1 cellular context compared by ENCODE assay signal in the genomic region with DNA sequence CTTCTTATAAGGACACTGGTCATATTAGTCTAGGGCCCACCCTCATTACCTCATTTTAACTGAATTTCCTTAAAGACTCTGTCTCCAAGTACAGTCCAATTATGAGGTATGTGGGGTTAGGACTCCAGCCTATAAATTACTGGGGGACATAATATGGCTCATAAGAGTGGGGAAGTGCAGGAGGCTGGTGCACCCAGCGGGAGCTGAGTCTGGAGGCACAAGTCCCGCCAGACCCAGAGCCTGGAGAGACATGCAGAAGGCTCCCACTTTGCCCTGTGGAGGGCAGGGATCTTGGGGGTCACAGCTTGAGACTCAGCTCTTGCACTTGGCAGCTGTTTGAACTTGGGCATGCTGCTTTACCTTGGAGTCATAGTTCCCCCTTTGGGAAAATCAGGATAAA.
TF ChIP-seq lines count a peak whose summit lies in the region.

No MANE protein-coding gene starts in this region.

TF ChIP-seq in HEK293, 187 proteins besides CTCF, POLR2A, EP300 and RAD21 (continued from another document):
- TF ChIP-seq, protein P1, sequence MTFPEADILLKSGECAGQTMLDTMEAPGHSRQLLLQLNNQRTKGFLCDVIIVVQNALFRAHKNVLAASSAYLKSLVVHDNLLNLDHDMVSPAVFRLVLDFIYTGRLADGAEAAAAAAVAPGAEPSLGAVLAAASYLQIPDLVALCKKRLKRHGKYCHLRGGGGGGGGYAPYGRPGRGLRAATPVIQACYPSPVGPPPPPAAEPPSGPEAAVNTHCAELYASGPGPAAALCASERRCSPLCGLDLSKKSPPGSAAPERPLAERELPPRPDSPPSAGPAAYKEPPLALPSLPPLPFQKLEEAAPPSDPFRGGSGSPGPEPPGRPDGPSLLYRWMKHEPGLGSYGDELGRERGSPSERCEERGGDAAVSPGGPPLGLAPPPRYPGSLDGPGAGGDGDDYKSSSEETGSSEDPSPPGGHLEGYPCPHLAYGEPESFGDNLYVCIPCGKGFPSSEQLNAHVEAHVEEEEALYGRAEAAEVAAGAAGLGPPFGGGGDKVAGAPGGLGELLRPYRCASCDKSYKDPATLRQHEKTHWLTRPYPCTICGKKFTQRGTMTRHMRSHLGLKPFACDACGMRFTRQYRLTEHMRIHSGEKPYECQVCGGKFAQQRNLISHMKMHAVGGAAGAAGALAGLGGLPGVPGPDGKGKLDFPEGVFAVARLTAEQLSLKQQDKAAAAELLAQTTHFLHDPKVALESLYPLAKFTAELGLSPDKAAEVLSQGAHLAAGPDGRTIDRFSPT (tag by site-specific recombination; IDR thresholded peaks at IDR 0.05): no peak
- no peak for TF ChIP-seq GLIS2 (tag by site-specific recombination; IDR thresholded peaks at IDR 0.05)
- no peak for TF ChIP-seq KLF9 (tag by site-specific recombination; IDR thresholded peaks at IDR 0.05; ENCODE audit: low read depth)
- TF ChIP-seq MYNN (tag by site-specific recombination; IDR thresholded peaks at IDR 0.05; ENCODE audit: borderline replicate concordance): no peak
- no peak for TF ChIP-seq SP3 (tag by site-specific recombination; IDR thresholded peaks at IDR 0.05)
- TF ChIP-seq, protein P2, sequence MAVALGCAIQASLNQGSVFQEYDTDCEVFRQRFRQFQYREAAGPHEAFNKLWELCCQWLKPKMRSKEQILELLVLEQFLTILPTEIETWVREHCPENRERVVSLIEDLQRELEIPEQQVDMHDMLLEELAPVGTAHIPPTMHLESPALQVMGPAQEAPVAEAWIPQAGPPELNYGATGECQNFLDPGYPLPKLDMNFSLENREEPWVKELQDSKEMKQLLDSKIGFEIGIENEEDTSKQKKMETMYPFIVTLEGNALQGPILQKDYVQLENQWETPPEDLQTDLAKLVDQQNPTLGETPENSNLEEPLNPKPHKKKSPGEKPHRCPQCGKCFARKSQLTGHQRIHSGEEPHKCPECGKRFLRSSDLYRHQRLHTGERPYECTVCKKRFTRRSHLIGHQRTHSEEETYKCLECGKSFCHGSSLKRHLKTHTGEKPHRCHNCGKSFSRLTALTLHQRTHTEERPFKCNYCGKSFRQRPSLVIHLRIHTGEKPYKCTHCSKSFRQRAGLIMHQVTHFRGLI (tag by site-specific recombination; IDR thresholded peaks at IDR 0.05): no peak
